ENCODE assay signal across 8 cellular contexts in the genomic region with DNA sequence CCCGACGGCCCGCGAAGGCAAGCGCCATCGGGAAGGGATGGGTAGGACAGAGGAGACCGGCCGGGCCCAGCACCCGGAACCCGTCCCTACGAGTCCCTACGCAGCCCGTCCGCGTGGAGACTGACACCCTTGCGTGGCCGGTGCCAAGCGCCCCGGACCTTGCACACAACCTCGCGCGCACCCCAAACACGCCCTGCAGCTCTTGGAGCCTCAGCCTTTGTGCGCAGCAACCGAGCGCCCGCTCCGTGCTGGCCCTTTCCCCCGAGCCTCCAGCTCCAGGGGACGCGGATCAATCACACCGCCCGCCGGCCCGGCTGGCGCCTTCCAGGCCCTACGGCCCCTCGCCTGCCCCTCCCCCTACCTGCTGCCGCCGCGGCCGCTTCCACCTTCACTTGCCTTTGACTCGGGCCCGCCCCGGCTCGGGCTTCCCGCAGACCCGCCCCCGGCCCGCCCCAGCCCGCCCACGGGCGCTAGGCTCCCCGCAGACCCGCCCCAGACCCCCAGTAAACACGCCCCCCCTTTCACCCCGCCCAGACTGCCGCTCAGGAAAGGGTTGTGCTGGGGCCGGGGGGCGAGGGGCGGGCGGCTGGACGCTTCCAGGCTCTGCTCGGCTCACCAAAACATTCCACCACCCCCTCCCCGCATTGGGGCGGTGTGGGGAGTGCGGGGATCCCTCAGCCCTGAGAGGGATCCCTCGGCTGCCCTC. TPM values are rescaled to one million over a fixed set of nuclear protein-coding genes. Genes with fewer than 3 reads are reported as not detected.
A peak's percentile ranks its signal among the peaks of the same experiment; 100 is the strongest.
DNase-seq lines count a peak whose midpoint lies in the region; ATAC-seq, FAIRE-seq and TF ChIP-seq lines count a peak whose summit lies in the region.

Gene NDRG2, minus strand, starts transcription at position 394 of the 706 bp plus-strand sequence. CDS start 1,746 bp downstream, outside the sequence.

- no peak for ATAC-seq in GM21447 (IDR thresholded peaks at IDR 0.05; ENCODE audit: unreplicated experiment)

- intact Hi-C loops in endothelial cell of umbilical vein (cut with micrococcal nuclease): no loop called here

- POLR2A ChIA-PET in endothelial cell of umbilical vein (lab: Charles Lee): no interaction called here

- FAIRE-seq in endothelial cell of umbilical vein (lab: Jason Lieb, UNC): no peak

- peaks cover 43 to 59% of the 10 kb centered on the region in 2 experiments for H3K27me3 ChIP-seq in endothelial cell of umbilical vein (ENCODE audit: control insufficient read depth in 2 of 2, insufficient read depth in 2 of 2, low read length in 2 of 2)
- no peaks in the 10 kb centered on the region for H3K27me3 ChIP-seq in mucosa of rectum (ENCODE audit: control insufficient read depth in 2 of 2, insufficient read depth in 2 of 2, low read length in 2 of 2)

- H3K9ac ChIP-seq in endothelial cell of umbilical vein (replicated peaks; ENCODE audit: extremely low read depth, insufficient read depth, low read length): no peak within 1 kb of the TSS
- H3K9ac ChIP-seq in mucosa of rectum (ENCODE audit: low read depth in 1 of 2, low read length in 2 of 2): peak within 1 kb of the TSS; percentile 89 to 96

- H3K27ac ChIP-seq in endothelial cell of umbilical vein (ENCODE audit: insufficient read depth, low read depth, low read length): no peak within 1 kb of the TSS
- peak within 1 kb of the TSS; percentile 76 to 79 for H3K27ac ChIP-seq in mucosa of rectum (ENCODE audit: low read depth in 2 of 2, low read length in 2 of 2)

- no peaks in the 10 kb centered on the region for H3K9me3 ChIP-seq in endothelial cell of umbilical vein (replicated peaks; ENCODE audit: control insufficient read depth, insufficient read depth, low read length)
- no peaks in the 10 kb centered on the region for H3K9me3 ChIP-seq in mucosa of rectum (ENCODE audit: control insufficient read depth in 2 of 2, low read length in 2 of 2)

- DNase-seq in NCI-H1436 (lab: John Stamatoyannopoulos, UW) (peak; percentile 42), NCI-H1436 treated with DMSO at 0.1 percent for 48 hours (lab: John Stamatoyannopoulos, UW) (no peak), NCI-H460 (ENCODE audit: extremely low read depth, low read depth) (peak; percentile 31), activated T-cell treated with anti-CD3 and anti-CD28 coated beads for 1 hour (ENCODE audit: low read depth) (peak; percentile 72), endothelial cell of umbilical vein (ENCODE audit: low read depth, low spot score) (no peak)
- DNase-seq in stimulated activated CD8-positive, alpha-beta memory T cell treated with anti-CD3 and anti-CD28 coated beads, Interleukin-2, amount 100 ng/mL, for 48 hours (ENCODE audit: low read depth in 2 of 2): peak; percentile 47 to 57

- TF ChIP-seq CTCF in endothelial cell of umbilical vein (IDR thresholded peaks at IDR 0.05; ENCODE audit: extremely low read depth in 1 of 2, insufficient read depth in 1 of 2, low read depth in 1 of 2, low read length in 2 of 2): no peak

- H3K36me3 ChIP-seq in endothelial cell of umbilical vein (ENCODE audit: control insufficient read depth in 2 of 2, extremely low read depth in 1 of 2, insufficient read depth in 2 of 2, low read length in 2 of 2) (no peaks in the 10 kb centered on the region), mucosa of rectum (ENCODE audit: control insufficient read depth in 2 of 2, insufficient read depth in 2 of 2, low read length in 2 of 2) (peaks cover 6 to 24% of the 10 kb centered on the region in 2 donors)

- no peaks in the 10 kb centered on the region for H4K20me1 ChIP-seq in endothelial cell of umbilical vein (replicated peaks; ENCODE audit: control insufficient read depth, extremely low read depth, insufficient read depth, low read length)

- no peak within 1 kb of the TSS for H2AFZ ChIP-seq in endothelial cell of umbilical vein (ENCODE audit: low read depth, low read length)

- H3K4me3 ChIP-seq in endothelial cell of umbilical vein (replicated peaks in 1 of 3; ENCODE audit: insufficient read depth in 1 of 3, low read depth in 1 of 3, low read length in 3 of 3): peak within 1 kb of the TSS in 1 of 3 experiments; percentile 22
- H3K4me3 ChIP-seq in mucosa of rectum (ENCODE audit: low read length in 2 of 2): peak within 1 kb of the TSS; percentile 87 to 91

- TF ChIP-seq POLR2A in endothelial cell of umbilical vein (IDR thresholded peaks at IDR 0.05; ENCODE audit: low read depth, low read length): no peak

- H3K4me1 ChIP-seq in endothelial cell of umbilical vein (ENCODE audit: control insufficient read depth, extremely low read depth, insufficient read depth, low read length) (no peaks in the 10 kb centered on the region), mucosa of rectum (ENCODE audit: control insufficient read depth in 2 of 2, insufficient read depth in 2 of 2, low read length in 2 of 2) (peaks cover 12 to 26% of the 10 kb centered on the region in 2 donors)

- no peak within 1 kb of the TSS for H3K4me2 ChIP-seq in endothelial cell of umbilical vein (ENCODE audit: insufficient read depth, low read length)

- CTCF ChIA-PET in endothelial cell of umbilical vein (lab: Charles Lee): interaction anchor here (2.5 kb wide), 1 partner anchor 10 kb away, joined by 28 read pairs; no protein-coding TSS in a partner anchor

- no peaks in the 10 kb centered on the region for H3K9me1 ChIP-seq in endothelial cell of umbilical vein (replicated peaks; ENCODE audit: control insufficient read depth, extremely low read depth, insufficient read depth, low read length)

- no TSS peak for BruUV-seq in endothelial cell of umbilical vein (replicated peaks; lab: Mats Ljungman, UMichigan)

- H3K79me2 ChIP-seq in endothelial cell of umbilical vein (ENCODE audit: control insufficient read depth, insufficient read depth, low read length): no peaks in the 10 kb centered on the region

- dilution Hi-C loops in endothelial cell of umbilical vein (cut with MboI; ENCODE audit: extremely low pct_ligation_motif_present, low sequenced_read_pairs): no loop called here

TF ChIP-seq in endothelial cell of umbilical vein, 7 proteins besides CTCF, POLR2A, EP300 and RAD21:
- TF ChIP-seq MYC (IDR thresholded peaks at IDR 0.05; ENCODE audit: low read depth, low read length) (no peak), EZH2 (IDR thresholded peaks at IDR 0.05; ENCODE audit: borderline replicate concordance, low read depth, low read length, severe bottlenecking) (peak; percentile 82)

RNA-seq across cellular contexts. Expression of gene NDRG2, which starts in this region (rescaled TPM):
- total RNA-seq in NCI-H460 (2014; rRNA removed; shearing (Covaris generic)): 3.4 and 5.0 TPM in 2 replicates
- polyA plus RNA-seq in NCI-H460 (2014; cell fraction: nucleus; rRNA removed): 13.1 and 23.4 TPM in 2 replicates
- not detected in 2 replicates for total RNA-seq in endothelial cell of umbilical vein
- polyA plus RNA-seq in endothelial cell of umbilical vein: 0.37 and 0.54 TPM in 2 replicates
- polyA plus RNA-seq in endothelial cell of umbilical vein (2011; cell fraction: cytosol; rRNA removed): 0.13 and 0.51 TPM in 2 replicates
- 0.99 and 1.0 TPM in 2 replicates for polyA plus RNA-seq in endothelial cell of umbilical vein (2011; cell fraction: nucleus; rRNA removed)
- polyA plus RNA-seq in endothelial cell of umbilical vein (2012): 0.31 TPM in 1 of 2 replicates, not detected in the other
- 1.1 and 4.5 TPM in 2 replicates for polyA minus RNA-seq in endothelial cell of umbilical vein
- 1.5 TPM for polyA minus RNA-seq in endothelial cell of umbilical vein (2011; cell fraction: cytosol; rRNA and poly(A)+ RNA removed)
- polyA minus RNA-seq in endothelial cell of umbilical vein (2011; cell fraction: nucleus; rRNA and poly(A)+ RNA removed): 0.91 TPM in 1 of 2 replicates, not detected in the other

Comparison
In these comparisons a context has a peak if more than half of its experiments do, and no peak if none do; other contexts are left out.
1. DNase-seq: peak in NCI-H1436 (single experiment), NCI-H460 (single experiment), activated T-cell treated with anti-CD3 and anti-CD28 coated beads for 1 hour (single experiment) and stimulated activated CD8-positive, alpha-beta memory T cell treated with anti-CD3 and anti-CD28 coated beads, Interleukin-2, amount 100 ng/mL, for 48 hours (2 of 2); none in NCI-H1436 treated with DMSO at 0.1 percent for 48 hours (single experiment) and endothelial cell of umbilical vein (single experiment).